13 cellular contexts compared by ENCODE assay signal in genomic region chr14:68669644-68670343, GRCh38.
A peak's percentile ranks its signal among the peaks of the same experiment; 100 is the strongest.
DNase-seq lines count a peak whose midpoint lies in the region; ATAC-seq and TF ChIP-seq lines count a peak whose summit lies in the region.
"Had no signal": no experiment of that assay in that cellular context is flagged by ENCODE, and none has a peak within 500 bp of the region (broad histone marks: within the 10 kb centered on the region; RNA-seq: fewer than 3 reads in every experiment).

No MANE protein-coding gene starts in this region.

- DNase-seq in activated CD8-positive, alpha-beta memory T cell treated with anti-CD3 and anti-CD28 coated beads, Interleukin-2, amount 50 U/mL, for 48 hours: peak; percentile 36
- DNase-seq in activated CD8-positive, alpha-beta memory T cell treated with anti-CD3 and anti-CD28 coated beads, Interleukin-2, amount 10 ng/mL, durations not matched to agents 7 days and 5 days: no peak
- DNase-seq in heart right ventricle (peak; percentile 32 to 51), trophoblast cell (no peak), uterus (peak in 1 of 2 donors; percentile 33), HPDE6-E6E7 (ENCODE audit: extremely low spot score) (no peak), middle frontal gyrus (ENCODE audit: extremely low spot score, low spot score) (no peak)
- DNase-seq: 8988T; cortex of kidney; NCI-H2029; stimulated activated CD4-positive, alpha-beta T cell treated with anti-CD3 and anti-CD28 coated beads, Interleukin-4, amount 100 ng/mL, for 24 hours had no signal

- H3K27me3 Mint-ChIP-seq in activated CD8-positive, alpha-beta memory T cell treated with anti-CD3 and anti-CD28 coated beads, Interleukin-2, amount 10 ng/mL, durations not matched to agents 7 days and 5 days: no peaks in the 10 kb centered on the region

- H2BK5ac ChIP-seq in trophoblast cell (ENCODE audit: low read depth, low read length, poor library complexity): peak overlapping the region; percentile 85

- peak overlapping the region; percentile 14 for H2AFZ ChIP-seq in trophoblast cell (ENCODE audit: insufficient read depth, low read length, poor library complexity)

- no peak overlapping the region for H3K27ac Mint-ChIP-seq in activated CD8-positive, alpha-beta memory T cell treated with anti-CD3 and anti-CD28 coated beads, Interleukin-2, amount 10 ng/mL, durations not matched to agents 7 days and 5 days

- H4K12ac ChIP-seq in trophoblast cell (ENCODE audit: low read depth, low read length): peak overlapping the region; percentile 10

- H3K4ac ChIP-seq in trophoblast cell (ENCODE audit: low read depth, low read length): peak overlapping the region; percentile 16

- H3K23ac ChIP-seq in trophoblast cell (ENCODE audit: low read length): no peak overlapping the region

- CTCF ChIA-PET in activated CD8-positive, alpha-beta memory T cell treated with anti-CD3 and anti-CD28 coated beads, Interleukin-2, amount 10 ng/mL, durations not matched to agents 7 days and 5 days (lab: Charles Lee): interaction anchor here (1.5 kb wide), 1 partner anchor 119 kb away, joined by 4 read pairs; no protein-coding TSS in a partner anchor

- ATAC-seq in activated CD8-positive, alpha-beta memory T cell treated with anti-CD3 and anti-CD28 coated beads, Interleukin-2, amount 10 ng/mL, durations not matched to agents 7 days and 5 days: no peak
- ATAC-seq in heart right ventricle (peak; percentile 45 to 69 (median 56)), HG03521 (IDR thresholded peaks at IDR 0.05; ENCODE audit: unreplicated experiment) (no peak)
- ATAC-seq: K562 had no signal

- H3K4me2 ChIP-seq in trophoblast cell (ENCODE audit: low read length): no peak overlapping the region

- H3K9me3 ChIP-seq in heart right ventricle: no peaks in the 10 kb centered on the region
- H3K9me3 ChIP-seq in trophoblast cell (ENCODE audit: insufficient read depth, low read depth, low read length): peaks cover 2% of the 10 kb centered on the region
- no peaks in the 10 kb centered on the region for H3K9me3 ChIP-seq in uterus

- peak overlapping the region; percentile 73 for H3K14ac ChIP-seq in trophoblast cell (ENCODE audit: low read length)

- peaks cover 44% of the 10 kb centered on the region for H3K79me1 ChIP-seq in trophoblast cell (ENCODE audit: low read length)

- H3K9ac ChIP-seq in trophoblast cell (ENCODE audit: low read length): no peak overlapping the region

- peak overlapping the region; percentile 79 for H3K18ac ChIP-seq in trophoblast cell (ENCODE audit: low read length)

- H2BK12ac ChIP-seq in trophoblast cell (ENCODE audit: low read length): peak overlapping the region; percentile 92

- no peak overlapping the region for H3K4me3 Mint-ChIP-seq in activated CD8-positive, alpha-beta memory T cell treated with anti-CD3 and anti-CD28 coated beads, Interleukin-2, amount 10 ng/mL, durations not matched to agents 7 days and 5 days

- H3K27ac ChIP-seq in heart right ventricle (peak overlapping the region; percentile 7 to 74 (median 67)), trophoblast cell (ENCODE audit: low read depth, low read length) (peak overlapping the region; percentile 96), uterus (peak overlapping the region; percentile 88 to 94)

- H4K91ac ChIP-seq in trophoblast cell (ENCODE audit: low read depth, low read length): peak overlapping the region; percentile 96

- no peak for TF ChIP-seq POLR2A in uterus (IDR thresholded peaks at IDR 0.05)

- peaks cover 3% of the 10 kb centered on the region for H3K9me3 Mint-ChIP-seq in activated CD8-positive, alpha-beta memory T cell treated with anti-CD3 and anti-CD28 coated beads, Interleukin-2, amount 10 ng/mL, durations not matched to agents 7 days and 5 days (ENCODE audit: low read depth)

- no peak overlapping the region for H3K4me3 ChIP-seq in heart right ventricle
- H3K4me3 ChIP-seq in trophoblast cell (ENCODE audit: low read depth, low read length): no peak overlapping the region
- H3K4me3 ChIP-seq in uterus: no peak overlapping the region
- H3K4me3 ChIP-seq: K562 had no signal

- peak overlapping the region; percentile 86 for H2BK120ac ChIP-seq in trophoblast cell (ENCODE audit: insufficient read depth, low read length, poor library complexity)

- H3K4me1 ChIP-seq in heart right ventricle: peaks cover 24 to 83% (median 62%) of the 10 kb centered on the region in 9 donors
- peaks cover 32 to 47% of the 10 kb centered on the region in 2 experiments for H3K4me1 ChIP-seq in trophoblast cell (ENCODE audit: control insufficient read depth in 1 of 2, insufficient read depth in 2 of 2, low read length in 2 of 2)
- peaks cover 12 to 32% of the 10 kb centered on the region in 2 donors for H3K4me1 ChIP-seq in uterus

- intact Hi-C loops in heart right ventricle (cut with DNase I) (loop anchor here in 5 of 10 donors (5.0 to 10.0 kb wide), 4 partner anchors 123 to 425 kb away; partner anchors contain the start of gene ZFP36L1 (in 1 of the 5)), uterus (cut with DNase I; ENCODE audit: low total_unique reads) (no loop called here)

- H3K27me3 ChIP-seq in heart right ventricle: no peaks in the 10 kb centered on the region
- no peaks in the 10 kb centered on the region for H3K27me3 ChIP-seq in trophoblast cell (ENCODE audit: insufficient read depth, low read length)
- no peaks in the 10 kb centered on the region for H3K27me3 ChIP-seq in uterus

- peaks cover 9% of the 10 kb centered on the region for H3K4me1 Mint-ChIP-seq in activated CD8-positive, alpha-beta memory T cell treated with anti-CD3 and anti-CD28 coated beads, Interleukin-2, amount 10 ng/mL, durations not matched to agents 7 days and 5 days

- peak overlapping the region; percentile 46 for H2AK5ac ChIP-seq in trophoblast cell (ENCODE audit: low read length)

- WGBS in heart right ventricle, 2 donors: 38 to 48% methylated on average over 13 of the region's 13 CpGs
- WGBS in trophoblast cell (ENCODE audit: extremely low coverage, insufficient coverage, insufficient read length): no CpG with 5 or more reads among the region's 13 CpGs

- peak overlapping the region; percentile 49 for H4K8ac ChIP-seq in trophoblast cell (ENCODE audit: low read depth, low read length)

- H3K79me2 ChIP-seq in trophoblast cell (ENCODE audit: control insufficient read depth, insufficient read depth, low read length, poor library complexity): peaks cover 6% of the 10 kb centered on the region

- TF ChIP-seq CTCF in heart right ventricle (IDR thresholded peaks at IDR 0.05) (no peak), uterus (IDR thresholded peaks at IDR 0.05) (no peak)

- peaks cover 3% of the 10 kb centered on the region for H3K36me3 Mint-ChIP-seq in activated CD8-positive, alpha-beta memory T cell treated with anti-CD3 and anti-CD28 coated beads, Interleukin-2, amount 10 ng/mL, durations not matched to agents 7 days and 5 days

- H3K36me3 ChIP-seq in heart right ventricle (no peaks in the 10 kb centered on the region), trophoblast cell (ENCODE audit: control insufficient read depth in 1 of 2, insufficient read depth in 2 of 2, low read length in 2 of 2) (no peaks in the 10 kb centered on the region), uterus (no peaks in the 10 kb centered on the region)

Comparison
In these comparisons a context has a peak if more than half of its experiments do, and no peak if none do; other contexts are left out.
1. DNase-seq: peak in activated CD8-positive, alpha-beta memory T cell treated with anti-CD3 and anti-CD28 coated beads, Interleukin-2, amount 50 U/mL, for 48 hours (single experiment) and heart right ventricle (2 of 2); none in activated CD8-positive, alpha-beta memory T cell treated with anti-CD3 and anti-CD28 coated beads, Interleukin-2, amount 10 ng/mL, durations not matched to agents 7 days and 5 days (single experiment), trophoblast cell (0 of 2), HPDE6-E6E7 (single experiment) and middle frontal gyrus (single experiment).
2. ATAC-seq: peak in heart right ventricle (8 of 8); none in activated CD8-positive, alpha-beta memory T cell treated with anti-CD3 and anti-CD28 coated beads, Interleukin-2, amount 10 ng/mL, durations not matched to agents 7 days and 5 days (single experiment) and HG03521 (single experiment).
3. Peak in every context shown above with its lines, with median percentiles within 50 percentile points of each other: H3K27ac ChIP-seq.